In the genomic region with DNA sequence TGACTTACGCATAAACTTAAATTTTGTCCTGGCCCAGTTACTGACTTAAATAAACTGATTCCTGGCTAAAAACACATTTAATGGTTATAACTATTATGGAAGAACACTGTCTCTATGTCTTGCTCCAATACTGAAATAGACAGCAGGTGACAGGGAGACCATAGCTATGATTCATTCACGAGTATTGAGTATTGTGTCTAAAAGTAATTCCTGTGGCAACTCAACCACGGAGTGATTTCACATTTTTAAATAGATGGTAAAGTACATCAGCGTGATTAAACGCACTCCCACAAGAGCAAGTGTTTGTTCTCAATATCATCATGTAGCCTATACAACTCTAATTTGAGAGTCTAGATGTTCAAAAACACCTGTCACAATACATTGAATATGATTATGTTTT, we compare ENCODE assay signal across 21 cellular contexts. TPM values are rescaled to one million over a fixed set of nuclear protein-coding genes. Genes with fewer than 3 reads are reported as not detected.
"Had no signal": no experiment of that assay in that cellular context is flagged by ENCODE, and none has a peak within 500 bp of the region (broad histone marks: within the 10 kb centered on the region; RNA-seq: fewer than 3 reads in every experiment).

No MANE protein-coding gene starts in this region.

- H3K27me3 Mint-ChIP-seq: activated naive CD4-positive, alpha-beta T cell treated with anti-CD3 and anti-CD28 coated beads, Interleukin-2, amount 10 ng/mL, durations not matched to agents 7 days and 5 days had no signal

- H3K4me1 Mint-ChIP-seq: activated CD4-positive, alpha-beta T cell treated with anti-CD3 and anti-CD28 coated beads, Interleukin-2, amount 10 ng/mL, durations not matched to agents 7 days and 5 days; activated naive CD4-positive, alpha-beta T cell treated with anti-CD3 and anti-CD28 coated beads, Interleukin-2, amount 10 ng/mL, durations not matched to agents 7 days and 5 days; activated naive CD8-positive, alpha-beta T cell treated with anti-CD3 and anti-CD28 coated beads, Interleukin-2, amount 50 U/mL, for 24 hours; naive thymus-derived CD8-positive, alpha-beta T cell; stimulated activated effector memory CD8-positive, alpha-beta T cell treated with anti-CD3 and anti-CD28 coated beads, Interleukin-12 subunit alpha, Interleukin-12 subunit beta, amount 100 ng/mL, for 72 hours had no signal

- H3K36me3 Mint-ChIP-seq: activated naive CD4-positive, alpha-beta T cell treated with anti-CD3 and anti-CD28 coated beads, Interleukin-2, amount 10 ng/mL, durations not matched to agents 7 days and 5 days; naive thymus-derived CD8-positive, alpha-beta T cell; stimulated activated effector memory CD8-positive, alpha-beta T cell treated with anti-CD3 and anti-CD28 coated beads, Interleukin-12 subunit alpha, Interleukin-12 subunit beta, amount 100 ng/mL, for 72 hours had no signal

- H3K9me3 Mint-ChIP-seq: activated CD4-positive, alpha-beta T cell treated with anti-CD3 and anti-CD28 coated beads, Interleukin-2, amount 10 ng/mL, durations not matched to agents 7 days and 5 days; activated naive CD4-positive, alpha-beta T cell treated with anti-CD3 and anti-CD28 coated beads, Interleukin-2, amount 10 ng/mL, durations not matched to agents 7 days and 5 days; activated naive CD8-positive, alpha-beta T cell treated with anti-CD3 and anti-CD28 coated beads, Interleukin-2, amount 50 U/mL, for 24 hours; naive thymus-derived CD8-positive, alpha-beta T cell; stimulated activated effector memory CD8-positive, alpha-beta T cell treated with anti-CD3 and anti-CD28 coated beads, Interleukin-12 subunit alpha, Interleukin-12 subunit beta, amount 100 ng/mL, for 72 hours had no signal

- H3K4me3 Mint-ChIP-seq: activated CD4-positive, alpha-beta T cell treated with anti-CD3 and anti-CD28 coated beads, Interleukin-2, amount 10 ng/mL, durations not matched to agents 7 days and 5 days; activated naive CD4-positive, alpha-beta T cell treated with anti-CD3 and anti-CD28 coated beads, Interleukin-2, amount 10 ng/mL, durations not matched to agents 7 days and 5 days; activated naive CD8-positive, alpha-beta T cell treated with anti-CD3 and anti-CD28 coated beads, Interleukin-2, amount 50 U/mL, for 24 hours; naive thymus-derived CD8-positive, alpha-beta T cell; stimulated activated effector memory CD8-positive, alpha-beta T cell treated with anti-CD3 and anti-CD28 coated beads, Interleukin-12 subunit alpha, Interleukin-12 subunit beta, amount 100 ng/mL, for 72 hours had no signal

- DNase-seq: activated CD4-positive, alpha-beta T cell treated with anti-CD3 and anti-CD28 coated beads, Interleukin-2, amount 10 ng/mL, durations not matched to agents 7 days and 5 days; activated CD8-positive, alpha-beta memory T cell treated with anti-CD3 and anti-CD28 coated beads, Interleukin-2, amount 50 U/mL, for 4 hours; activated effector memory CD4-positive, alpha-beta T cell treated with Interleukin-2 at 50 U/mL for 16 hours; activated naive CD4-positive, alpha-beta T cell treated with anti-CD3 and anti-CD28 coated beads, Interleukin-2, amount 10 ng/mL, durations not matched to agents 7 days and 5 days; activated naive CD8-positive, alpha-beta T cell treated with anti-CD3 and anti-CD28 coated beads, Interleukin-2, amount 50 U/mL, for 24 hours; activated T-cell treated with anti-CD3 and anti-CD28 coated beads, Interleukin-2, amount 50 U/mL, for 48 hours; aorta; cerebellar nuclear complex; cortex of kidney; gastrocnemius medialis; heart right ventricle; left cardiac atrium; mesenchymal stem cell; mucosa of descending colon; naive thymus-derived CD8-positive, alpha-beta T cell; pancreas; right lobe of liver; stimulated activated CD4-positive, alpha-beta T cell treated with anti-CD3 and anti-CD28 coated beads, Interleukin-4, amount 100 ng/mL, for 1 hour; T1000 had no signal

- H3K27ac Mint-ChIP-seq: activated CD4-positive, alpha-beta T cell treated with anti-CD3 and anti-CD28 coated beads, Interleukin-2, amount 10 ng/mL, durations not matched to agents 7 days and 5 days; activated naive CD4-positive, alpha-beta T cell treated with anti-CD3 and anti-CD28 coated beads, Interleukin-2, amount 10 ng/mL, durations not matched to agents 7 days and 5 days; activated naive CD8-positive, alpha-beta T cell treated with anti-CD3 and anti-CD28 coated beads, Interleukin-2, amount 50 U/mL, for 24 hours; stimulated activated effector memory CD8-positive, alpha-beta T cell treated with anti-CD3 and anti-CD28 coated beads, Interleukin-12 subunit alpha, Interleukin-12 subunit beta, amount 100 ng/mL, for 72 hours had no signal

RNA-seq across cellular contexts. Expression of a gene that starts 35.9 kb away (rescaled TPM):
- total RNA-seq: activated CD4-positive, alpha-beta T cell treated with anti-CD3 and anti-CD28 coated beads, Interleukin-2, amount 10 ng/mL, durations not matched to agents 7 days and 5 days; naive thymus-derived CD8-positive, alpha-beta T cell; right lobe of liver; T-helper 1 cell treated with Interleukin-12 subunit alpha and Interleukin-12 subunit beta and Interleukin-4 antibody, amounts not matched to agents 30 ng/mL and 1 ng/mL, for 36 hours had no signal
- polyA plus RNA-seq: naive thymus-derived CD8-positive, alpha-beta T cell had no signal
